8 cellular contexts compared by ENCODE assay signal in genomic region chr1:156860113-156860638, GRCh38. TPM values are rescaled to one million over a fixed set of nuclear protein-coding genes. Genes with fewer than 3 reads are reported as not detected.
DNase-seq lines count a peak whose midpoint lies in the region; ATAC-seq and TF ChIP-seq lines count a peak whose summit lies in the region.

No MANE protein-coding gene starts in this region.

- ATAC-seq in GM18909 (IDR thresholded peaks at IDR 0.05; ENCODE audit: poor library complexity, unreplicated experiment): no peak

- TF ChIP-seq CTCF in NB4 (IDR thresholded peaks at IDR 0.05; ENCODE audit: low read depth, low read length): peak; percentile 58
- TF ChIP-seq CTCF in coronary artery (IDR thresholded peaks at IDR 0.05): peak; percentile 53
- TF ChIP-seq CTCF in liver (IDR thresholded peaks at IDR 0.05; ENCODE audit: low read depth, low read length, missing input control): peak; percentile 71

- peaks cover 2 to 19% (median 8%) of the 10 kb centered on the region in 4 donors for H3K27me3 ChIP-seq in liver (ENCODE audit: control insufficient read depth in 4 of 4, insufficient read depth in 4 of 4, low read length in 3 of 4)

- no peaks in the 10 kb centered on the region for H3K9me3 ChIP-seq in liver (ENCODE audit: control insufficient read depth in 4 of 4, low read length in 3 of 4)

- no peak for TF ChIP-seq POLR2A in NB4 (IDR thresholded peaks at IDR 0.05; ENCODE audit: extremely low read depth, insufficient read length)

- WGBS in liver: 3% methylated on average over 35 of the region's 35 CpGs

- DNase-seq in NCI-H1417 (lab: John Stamatoyannopoulos, UW) (peak; percentile 72 to 82 (median 81)), NCI-H1417 treated with DMSO at 0.1 percent for 48 hours (lab: John Stamatoyannopoulos, UW) (no peak), NB4 (ENCODE audit: low read depth) (peak; percentile 60), coronary artery (ENCODE audit: low spot score) (no peak)
- DNase-seq in activated CD4-positive, CD25-positive, alpha-beta regulatory T cell treated with anti-CD3 and anti-CD28 coated beads, Interleukin-2, amount 50 U/mL, for 72 hours: peak; percentile 72
- DNase-seq in stimulated activated CD4-positive, alpha-beta T cell treated with anti-CD3 and anti-CD28 coated beads, TNF-alpha, amount 100 ng/mL, for 24 hours (ENCODE audit: low read depth in 3 of 3): peak in 2 of 3 experiments; percentile 27 to 53

- TF ChIP-seq RAD21 in liver (IDR thresholded peaks at IDR 0.05): peak; percentile 79 to 85

- H3K36me3 ChIP-seq in liver (ENCODE audit: control insufficient read depth in 4 of 4, insufficient read depth in 3 of 4, low read depth in 1 of 4, low read length in 3 of 4): no peaks in the 10 kb centered on the region

- no peak overlapping the region for H3K27ac ChIP-seq in coronary artery
- H3K27ac ChIP-seq in liver (ENCODE audit: low read depth in 1 of 2, low read length in 2 of 2): no peak overlapping the region

- peaks cover 4 to 19% (median 14%) of the 10 kb centered on the region in 4 donors for H3K4me1 ChIP-seq in liver (ENCODE audit: control insufficient read depth in 4 of 4, insufficient read depth in 4 of 4, low read length in 3 of 4)

- H3K4me3 ChIP-seq in NB4 (ENCODE audit: low read depth, low read length): no peak overlapping the region
- peak overlapping the region; percentile 66 for H3K4me3 ChIP-seq in coronary artery
- peak overlapping the region in 1 of 3 donors; percentile 31 for H3K4me3 ChIP-seq in liver (ENCODE audit: low read depth in 1 of 3, low read length in 3 of 3)

- H3K9ac ChIP-seq in liver (ENCODE audit: low read depth in 1 of 2, low read length in 2 of 2): no peak overlapping the region

TF ChIP-seq in liver, 16 proteins besides CTCF, POLR2A, EP300 and RAD21:
- no peak for TF ChIP-seq REST (IDR thresholded peaks at IDR 0.05)
- no peak for TF ChIP-seq SP1 (IDR thresholded peaks at IDR 0.05)
- no peak for TF ChIP-seq HNF4G (IDR thresholded peaks at IDR 0.05)
- TF ChIP-seq ZBTB33 (IDR thresholded peaks at IDR 0.05): no peak
- TF ChIP-seq MAX (IDR thresholded peaks at IDR 0.05): no peak
- TF ChIP-seq FOXA2 (IDR thresholded peaks at IDR 0.05): no peak
- no peak for TF ChIP-seq HNF4A (conservative IDR thresholded peaks at IDR 0.05)
- no peak for TF ChIP-seq ATF3 (IDR thresholded peaks at IDR 0.05)
- no peak for TF ChIP-seq YY1 (IDR thresholded peaks at IDR 0.05)
- no peak for TF ChIP-seq FOXA1 (IDR thresholded peaks at IDR 0.05)
- TF ChIP-seq EGR1 (IDR thresholded peaks at IDR 0.05; ENCODE audit: low read depth in 2 of 2): no peak
- TF ChIP-seq NR2F2 (IDR thresholded peaks at IDR 0.05): no peak
- no peak for TF ChIP-seq GABPA (IDR thresholded peaks at IDR 0.05 in 1 of 2, conservative IDR thresholded peaks at IDR 0.05 in 1 of 2)
- TF ChIP-seq TAF1 (conservative IDR thresholded peaks at IDR 0.05): no peak
- no peak for TF ChIP-seq RXRA (IDR thresholded peaks at IDR 0.05)
- TF ChIP-seq JUND (IDR thresholded peaks at IDR 0.05): no peak

RNA-seq across cellular contexts. Expression of gene NTRK1, which starts 0.5 kb away (rescaled TPM):
- under 1 TPM; 0.14 to 0.17 TPM for total RNA-seq in liver
- under 1 TPM; 0.13 to 0.14 TPM for polyA plus RNA-seq in liver

RNA-seq across cellular contexts. Expression of gene INSRR, which starts 1.3 kb away (rescaled TPM):
- total RNA-seq in liver: not detected
- under 1 TPM in 1 of 2 donors, not detected in 1; 0.01 TPM for polyA plus RNA-seq in liver

RNA-seq across cellular contexts. Expression of gene PEAR1, which starts 33.3 kb away (rescaled TPM):
- total RNA-seq in liver: 1 to 10 TPM; 2.1 to 4.4 TPM
- polyA plus RNA-seq in liver: 1 to 10 TPM; 3.0 to 3.2 TPM

RNA-seq across cellular contexts. Expression of gene SH2D2A, which starts 43.5 kb away (rescaled TPM):
- total RNA-seq in liver: under 1 TPM; 0.14 to 0.17 TPM
- polyA plus RNA-seq in liver: under 1 TPM; 0.32 to 0.38 TPM

Comparison
In these comparisons a context has a peak if more than half of its experiments do, and no peak if none do; other contexts are left out.
1. DNase-seq: peak in NCI-H1417 (3 of 3), NB4 (single experiment), activated CD4-positive, CD25-positive, alpha-beta regulatory T cell treated with anti-CD3 and anti-CD28 coated beads, Interleukin-2, amount 50 U/mL, for 72 hours (single experiment) and stimulated activated CD4-positive, alpha-beta T cell treated with anti-CD3 and anti-CD28 coated beads, TNF-alpha, amount 100 ng/mL, for 24 hours (2 of 3); none in NCI-H1417 treated with DMSO at 0.1 percent for 48 hours (single experiment) and coronary artery (single experiment).
2. Peak in every context shown above with its lines, with median percentiles within 50 percentile points of each other: CTCF ChIP-seq.